Comparison of ENCODE assay signal across 23 cellular contexts in the genomic region with DNA sequence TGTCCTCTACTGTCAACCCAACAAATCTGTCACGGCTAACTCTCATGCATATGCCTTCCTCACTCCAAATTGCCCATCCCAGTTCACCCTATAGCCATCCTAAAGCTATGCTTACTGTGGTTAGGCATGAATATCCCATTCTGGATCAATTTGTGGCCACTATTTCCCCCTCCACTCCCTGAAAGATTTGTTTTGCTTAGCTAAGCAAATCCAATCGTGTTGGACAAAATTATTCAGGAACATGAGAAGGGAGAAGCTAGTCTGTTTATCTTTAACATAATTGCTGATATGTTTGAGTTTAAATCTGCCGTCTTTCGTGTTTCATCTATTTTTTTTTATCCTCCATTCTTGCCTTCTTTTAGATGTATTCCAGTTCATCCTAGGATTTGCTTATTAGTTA.
"Had no signal": no experiment of that assay in that cellular context is flagged by ENCODE, and none has a peak within 500 bp of the region (broad histone marks: within the 10 kb centered on the region; RNA-seq: fewer than 3 reads in every experiment).

No MANE protein-coding gene starts in this region.

- ATAC-seq: activated T-cell treated with anti-CD3 and anti-CD28 coated beads, Interleukin-2, amount 50 U/mL, for 72 hours; left ventricle myocardium superior; sciatic nerve; upper lobe of right lung had no signal

- H3K27me3 ChIP-seq: adrenal gland, ascending aorta, brain microvascular endothelial cell, esophagus muscularis mucosa, foreskin keratinocyte, suprapubic skin, tibial artery, upper lobe of right lung had no signal

- H3K27ac Mint-ChIP-seq: activated CD4-positive, alpha-beta memory T cell treated with anti-CD3 and anti-CD28 coated beads for 36 hours; activated CD4-positive, alpha-beta T cell treated with anti-CD3 and anti-CD28 coated beads, Interleukin-2, amount 10 ng/mL, durations not matched to agents 24 days and 14 days; activated naive CD8-positive, alpha-beta T cell treated with anti-CD3 and anti-CD28 coated beads for 36 hours; activated T-cell treated with anti-CD3 and anti-CD28 coated beads, Interleukin-2, amount 50 U/mL, for 72 hours; nephron had no signal

- H3K4me1 ChIP-seq: ascending aorta, esophagus muscularis mucosa, foreskin keratinocyte, suprapubic skin, upper lobe of right lung had no signal

- H3K4me1 Mint-ChIP-seq: nephron had no signal

- H3K9me3 Mint-ChIP-seq: activated CD4-positive, alpha-beta memory T cell treated with anti-CD3 and anti-CD28 coated beads for 36 hours; activated CD4-positive, alpha-beta T cell treated with anti-CD3 and anti-CD28 coated beads, Interleukin-2, amount 10 ng/mL, durations not matched to agents 24 days and 14 days; activated naive CD8-positive, alpha-beta T cell treated with anti-CD3 and anti-CD28 coated beads for 36 hours; activated T-cell treated with anti-CD3 and anti-CD28 coated beads, Interleukin-2, amount 50 U/mL, for 72 hours had no signal

- H3K9me3 ChIP-seq: adrenal gland, ascending aorta, suprapubic skin, tibial artery, upper lobe of right lung had no signal

- H3K4me3 ChIP-seq: adrenal gland, ascending aorta, esophagus muscularis mucosa, skin epidermis, suprapubic skin, tibial artery, upper lobe of right lung had no signal

- H3K27ac ChIP-seq: adrenal gland, ascending aorta, brain microvascular endothelial cell, esophagus muscularis mucosa, foreskin keratinocyte, skin epidermis, suprapubic skin, tibial artery, upper lobe of right lung had no signal

- H3K27me3 Mint-ChIP-seq: activated CD4-positive, alpha-beta memory T cell treated with anti-CD3 and anti-CD28 coated beads for 36 hours; activated CD4-positive, alpha-beta T cell treated with anti-CD3 and anti-CD28 coated beads, Interleukin-2, amount 10 ng/mL, durations not matched to agents 24 days and 14 days; activated naive CD8-positive, alpha-beta T cell treated with anti-CD3 and anti-CD28 coated beads for 36 hours had no signal

- DNase-seq: activated CD4-positive, alpha-beta memory T cell treated with anti-CD3 and anti-CD28 coated beads for 36 hours; activated CD4-positive, alpha-beta T cell treated with anti-CD3 and anti-CD28 coated beads, Interleukin-2, amount 10 ng/mL, durations not matched to agents 24 days and 14 days; activated effector memory CD4-positive, alpha-beta T cell treated with Interleukin-2 at 50 U/mL for 16 hours; activated naive CD4-positive, alpha-beta T cell treated with Interleukin-2 at 50 U/mL for 16 hours; activated naive CD8-positive, alpha-beta T cell treated with anti-CD3 and anti-CD28 coated beads for 36 hours; activated T-cell treated with anti-CD3 and anti-CD28 coated beads, Interleukin-2, amount 50 U/mL, for 72 hours; adrenal gland; brain microvascular endothelial cell; caudate nucleus; cortex of kidney; left ventricle myocardium superior; stimulated activated CD4-positive, alpha-beta T cell treated with anti-CD3 and anti-CD28 coated beads, Interleukin-12 subunit alpha, Interleukin-12 subunit beta, amount 100 ng/mL, for 4 hours; stimulated activated CD4-positive, alpha-beta T cell treated with anti-CD3 and anti-CD28 coated beads, Interleukin-4, amount 100 ng/mL, for 1 hour; T-helper 1 cell; tibial artery; upper lobe of right lung had no signal

- H3K4me3 Mint-ChIP-seq: activated CD4-positive, alpha-beta memory T cell treated with anti-CD3 and anti-CD28 coated beads for 36 hours; activated CD4-positive, alpha-beta T cell treated with anti-CD3 and anti-CD28 coated beads, Interleukin-2, amount 10 ng/mL, durations not matched to agents 24 days and 14 days; activated naive CD8-positive, alpha-beta T cell treated with anti-CD3 and anti-CD28 coated beads for 36 hours; activated T-cell treated with anti-CD3 and anti-CD28 coated beads, Interleukin-2, amount 50 U/mL, for 72 hours; nephron had no signal
